Comparison of ENCODE assay signal across 8 cellular contexts in the genomic region with DNA sequence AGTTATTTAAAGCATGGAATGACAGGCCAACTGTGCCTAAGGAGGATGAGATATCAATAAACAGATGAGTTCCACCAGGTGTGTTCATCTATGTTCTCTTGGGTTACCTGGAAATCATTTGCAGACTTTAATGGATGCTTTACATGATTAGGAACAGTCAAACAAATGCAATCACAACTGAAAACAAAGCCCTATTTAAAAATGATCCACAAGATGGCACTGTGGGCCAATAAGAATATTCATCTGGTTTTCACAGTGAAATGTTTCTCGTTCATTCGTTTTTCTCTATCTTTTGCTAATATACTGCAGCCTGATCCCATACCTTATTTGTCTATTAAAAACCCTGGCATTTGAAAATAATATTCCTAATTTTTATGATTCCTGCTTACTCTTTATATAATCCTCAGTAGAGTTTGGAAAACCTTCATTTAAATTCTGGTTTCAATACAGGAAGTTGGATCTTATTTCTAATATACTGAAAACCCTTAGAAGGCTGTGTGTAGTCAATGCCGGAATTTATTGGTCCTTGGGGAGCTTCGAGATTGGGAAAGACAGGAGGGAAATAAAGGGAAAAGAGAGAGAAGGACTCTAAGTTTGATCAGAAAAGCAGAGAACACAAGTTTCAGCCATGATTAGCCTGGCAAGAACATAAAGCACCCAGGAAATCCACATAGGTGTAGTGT.
DNase-seq lines count a peak whose midpoint lies in the region; ATAC-seq and TF ChIP-seq lines count a peak whose summit lies in the region.

No MANE protein-coding gene starts in this region.

- TF ChIP-seq POLR2A in suprapubic skin (IDR thresholded peaks at IDR 0.05): no peak

- H3K36me3 Mint-ChIP-seq in activated naive CD8-positive, alpha-beta T cell treated with anti-CD3 and anti-CD28 coated beads, Interleukin-2, amount 10 ng/mL, durations not matched to agents 7 days and 5 days: no peaks in the 10 kb centered on the region
- H3K36me3 Mint-ChIP-seq in activated naive CD8-positive, alpha-beta T cell treated with anti-CD3 and anti-CD28 coated beads, Interleukin-2, amount 50 U/mL, for 24 hours (ENCODE audit: low read depth): no peaks in the 10 kb centered on the region
- H3K36me3 Mint-ChIP-seq in activated CD4-positive, alpha-beta memory T cell treated with anti-CD3 and anti-CD28 coated beads, Interleukin-2, amount 10 ng/mL, durations not matched to agents 7 days and 5 days (ENCODE audit: low read depth): no peaks in the 10 kb centered on the region

- H3K27me3 ChIP-seq in Loucy (ENCODE audit: insufficient read depth, low read length, poor library complexity, severe bottlenecking): no peaks in the 10 kb centered on the region
- no peaks in the 10 kb centered on the region for H3K27me3 ChIP-seq in suprapubic skin

- ATAC-seq in activated naive CD8-positive, alpha-beta T cell treated with anti-CD3 and anti-CD28 coated beads, Interleukin-2, amount 10 ng/mL, durations not matched to agents 7 days and 5 days (ENCODE audit: low read depth): no peak
- ATAC-seq in activated naive CD8-positive, alpha-beta T cell treated with anti-CD3 and anti-CD28 coated beads, Interleukin-2, amount 50 U/mL, for 24 hours: no peak
- ATAC-seq in GM18517 (IDR thresholded peaks at IDR 0.05; ENCODE audit: unreplicated experiment): no peak

- H3F3A ChIP-seq in Loucy (ENCODE audit: low read depth): no peaks in the 10 kb centered on the region

- H3K4me3 ChIP-seq in Loucy (ENCODE audit: low read length, poor library complexity, severe bottlenecking): peak overlapping the region; percentile 52
- peak overlapping the region; percentile 11 for H3K4me3 ChIP-seq in WI38 (ENCODE audit: low read depth, low read length)
- H3K4me3 ChIP-seq in suprapubic skin: no peak overlapping the region

- H3K79me2 ChIP-seq in Loucy (ENCODE audit: insufficient read depth, low read length): no peaks in the 10 kb centered on the region

- CTCF ChIA-PET in activated CD4-positive, alpha-beta memory T cell treated with anti-CD3 and anti-CD28 coated beads, Interleukin-2, amount 10 ng/mL, durations not matched to agents 7 days and 5 days (lab: Charles Lee): interaction anchor here (0.9 to 1.6 kb wide), 3 partner anchors 18 to 157 kb away, joined by 3 to 5 read pairs (median 3); no protein-coding TSS in a partner anchor

- no peak overlapping the region for H3K27ac Mint-ChIP-seq in activated naive CD8-positive, alpha-beta T cell treated with anti-CD3 and anti-CD28 coated beads, Interleukin-2, amount 10 ng/mL, durations not matched to agents 7 days and 5 days
- H3K27ac Mint-ChIP-seq in activated naive CD8-positive, alpha-beta T cell treated with anti-CD3 and anti-CD28 coated beads, Interleukin-2, amount 50 U/mL, for 24 hours: no peak overlapping the region
- no peak overlapping the region for H3K27ac Mint-ChIP-seq in activated CD4-positive, alpha-beta memory T cell treated with anti-CD3 and anti-CD28 coated beads, Interleukin-2, amount 10 ng/mL, durations not matched to agents 7 days and 5 days

- H2AFZ ChIP-seq in Loucy (ENCODE audit: low read length): peak overlapping the region; percentile 88

- H3K9me3 ChIP-seq in Loucy (ENCODE audit: insufficient read depth, low read depth, low read length) (no peaks in the 10 kb centered on the region), suprapubic skin (no peaks in the 10 kb centered on the region)

- H3K9me2 ChIP-seq in Loucy (replicated peaks; ENCODE audit: low read depth, low read length): no peaks in the 10 kb centered on the region

- H3K4me3 Mint-ChIP-seq in activated naive CD8-positive, alpha-beta T cell treated with anti-CD3 and anti-CD28 coated beads, Interleukin-2, amount 10 ng/mL, durations not matched to agents 7 days and 5 days: peak overlapping the region; percentile 13
- H3K4me3 Mint-ChIP-seq in activated naive CD8-positive, alpha-beta T cell treated with anti-CD3 and anti-CD28 coated beads, Interleukin-2, amount 50 U/mL, for 24 hours: no peak overlapping the region
- no peak overlapping the region for H3K4me3 Mint-ChIP-seq in activated CD4-positive, alpha-beta memory T cell treated with anti-CD3 and anti-CD28 coated beads, Interleukin-2, amount 10 ng/mL, durations not matched to agents 7 days and 5 days

- peak overlapping the region; percentile 63 for H3K4me2 ChIP-seq in Loucy (ENCODE audit: low read depth, low read length, poor library complexity, severe bottlenecking)

- peaks cover 4% of the 10 kb centered on the region for H3K4me1 Mint-ChIP-seq in activated naive CD8-positive, alpha-beta T cell treated with anti-CD3 and anti-CD28 coated beads, Interleukin-2, amount 10 ng/mL, durations not matched to agents 7 days and 5 days
- peaks cover 2% of the 10 kb centered on the region for H3K4me1 Mint-ChIP-seq in activated naive CD8-positive, alpha-beta T cell treated with anti-CD3 and anti-CD28 coated beads, Interleukin-2, amount 50 U/mL, for 24 hours
- peaks cover 4% of the 10 kb centered on the region for H3K4me1 Mint-ChIP-seq in activated CD4-positive, alpha-beta memory T cell treated with anti-CD3 and anti-CD28 coated beads, Interleukin-2, amount 10 ng/mL, durations not matched to agents 7 days and 5 days

- 2% methylated on average over 4 of the region's 4 CpGs for WGBS in suprapubic skin

- H3K27me3 Mint-ChIP-seq in activated naive CD8-positive, alpha-beta T cell treated with anti-CD3 and anti-CD28 coated beads, Interleukin-2, amount 10 ng/mL, durations not matched to agents 7 days and 5 days: peaks cover 2% of the 10 kb centered on the region
- peaks cover 10% of the 10 kb centered on the region for H3K27me3 Mint-ChIP-seq in activated naive CD8-positive, alpha-beta T cell treated with anti-CD3 and anti-CD28 coated beads, Interleukin-2, amount 50 U/mL, for 24 hours
- H3K27me3 Mint-ChIP-seq in activated CD4-positive, alpha-beta memory T cell treated with anti-CD3 and anti-CD28 coated beads, Interleukin-2, amount 10 ng/mL, durations not matched to agents 7 days and 5 days: peaks cover 2% of the 10 kb centered on the region

- peak; percentile 81 for TF ChIP-seq CTCF in Loucy (conservative IDR thresholded peaks at IDR 0.05; ENCODE audit: low read length)
- no peak; the same call in 1 of the 2 replicates for TF ChIP-seq CTCF in WI38 (IDR thresholded peaks at IDR 0.05; ENCODE audit: low read depth, low read length)
- TF ChIP-seq CTCF in suprapubic skin (IDR thresholded peaks at IDR 0.05): peak; percentile 24 to 38

- no peak overlapping the region for H3K27ac ChIP-seq in suprapubic skin

- no peak for TF ChIP-seq EP300 in suprapubic skin (IDR thresholded peaks at IDR 0.05)

- peak overlapping the region; percentile 39 for H3K9ac ChIP-seq in Loucy (ENCODE audit: low read depth, low read length, poor library complexity, severe bottlenecking)

- H3K36me3 ChIP-seq in Loucy (ENCODE audit: insufficient read depth, low read length) (no peaks in the 10 kb centered on the region), suprapubic skin (no peaks in the 10 kb centered on the region)

- POLR2A ChIA-PET in activated naive CD8-positive, alpha-beta T cell treated with anti-CD3 and anti-CD28 coated beads, Interleukin-2, amount 10 ng/mL, durations not matched to agents 7 days and 5 days (lab: Charles Lee): no interaction called here
- POLR2A ChIA-PET in activated CD4-positive, alpha-beta memory T cell treated with anti-CD3 and anti-CD28 coated beads, Interleukin-2, amount 10 ng/mL, durations not matched to agents 7 days and 5 days (lab: Charles Lee): no interaction called here

- no peaks in the 10 kb centered on the region for H3K9me3 Mint-ChIP-seq in activated naive CD8-positive, alpha-beta T cell treated with anti-CD3 and anti-CD28 coated beads, Interleukin-2, amount 10 ng/mL, durations not matched to agents 7 days and 5 days
- peaks cover 2% of the 10 kb centered on the region for H3K9me3 Mint-ChIP-seq in activated naive CD8-positive, alpha-beta T cell treated with anti-CD3 and anti-CD28 coated beads, Interleukin-2, amount 50 U/mL, for 24 hours
- H3K9me3 Mint-ChIP-seq in activated CD4-positive, alpha-beta memory T cell treated with anti-CD3 and anti-CD28 coated beads, Interleukin-2, amount 10 ng/mL, durations not matched to agents 7 days and 5 days: no peaks in the 10 kb centered on the region

- H4K20me1 ChIP-seq in Loucy (ENCODE audit: insufficient read depth, low read length, poor library complexity, severe bottlenecking): no peaks in the 10 kb centered on the region

- no peak for DNase-seq in activated naive CD8-positive, alpha-beta T cell treated with anti-CD3 and anti-CD28 coated beads, Interleukin-2, amount 10 ng/mL, durations not matched to agents 7 days and 5 days
- DNase-seq in activated naive CD8-positive, alpha-beta T cell treated with anti-CD3 and anti-CD28 coated beads, Interleukin-2, amount 50 U/mL, for 24 hours: no peak
- DNase-seq in inferior parietal cortex (ENCODE audit: extremely low spot score): peak; percentile 88
- no peak for DNase-seq in suprapubic skin (ENCODE audit: low spot score in 2 of 2)
- no peak for DNase-seq in activated CD4-positive, alpha-beta memory T cell treated with anti-CD3 and anti-CD28 coated beads, Interleukin-2, amount 10 ng/mL, durations not matched to agents 7 days and 5 days

- H3K4me1 ChIP-seq in Loucy (ENCODE audit: insufficient read depth, low read length, poor library complexity, severe bottlenecking) (peaks cover 3% of the 10 kb centered on the region), suprapubic skin (peaks cover 7% of the 10 kb centered on the region)
